ENCODE assay signal across 8 cellular contexts in the genomic region with DNA sequence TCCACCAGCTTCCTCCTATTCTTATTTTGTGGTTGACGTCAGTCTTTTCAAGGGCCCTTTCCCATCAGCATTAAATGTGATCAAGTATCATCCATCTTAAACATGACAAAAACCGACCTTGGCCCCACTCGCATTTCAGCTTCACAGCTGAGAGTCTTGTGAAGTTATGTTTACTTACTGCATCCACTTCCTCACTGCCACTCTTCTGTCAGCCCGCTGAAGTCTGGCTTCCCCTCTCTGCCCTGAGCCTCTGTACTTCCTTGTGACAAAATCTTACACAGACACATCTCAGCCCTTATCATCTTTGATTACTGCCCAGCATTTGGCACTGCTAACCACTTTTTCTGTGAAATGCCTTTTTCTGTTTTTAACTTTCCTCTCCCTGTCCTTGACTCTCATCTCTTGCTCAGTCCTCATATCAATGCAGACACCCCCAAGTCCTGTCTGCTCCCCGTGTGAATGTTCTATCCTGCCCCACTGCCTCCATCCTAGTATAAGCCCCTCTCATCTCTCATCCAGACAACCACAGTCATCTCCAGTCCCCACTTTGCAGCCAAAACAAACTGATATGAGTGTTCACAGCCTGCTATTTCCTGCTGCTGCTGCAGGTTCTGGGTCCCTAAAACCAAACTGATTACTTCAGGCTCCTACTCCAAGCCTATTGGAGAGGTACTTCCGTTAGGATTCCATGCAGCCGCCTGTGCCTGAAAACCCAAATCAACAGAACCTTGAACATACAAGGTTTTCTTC. TPM values are rescaled to one million over a fixed set of nuclear protein-coding genes. Genes with fewer than 3 reads are reported as not detected.
DNase-seq lines count a peak whose midpoint lies in the region; ATAC-seq and TF ChIP-seq lines count a peak whose summit lies in the region.

No MANE protein-coding gene starts in this region.

- peaks cover under 1% of the 10 kb centered on the region for H4K20me1 ChIP-seq in hepatocyte (ENCODE audit: insufficient read depth, poor library complexity, severe bottlenecking)

- no peaks in the 10 kb centered on the region for H3K9me3 Mint-ChIP-seq in activated naive CD4-positive, alpha-beta T cell treated with anti-CD3 and anti-CD28 coated beads for 36 hours

- no peaks in the 10 kb centered on the region for H3K9me2 ChIP-seq in hepatocyte (replicated peaks; ENCODE audit: insufficient read depth)

- TF ChIP-seq POLR2A in thyroid gland (IDR thresholded peaks at IDR 0.05) (no peak), gastrocnemius medialis (IDR thresholded peaks at IDR 0.05) (no peak)

- no peaks in the 10 kb centered on the region for H3K79me2 ChIP-seq in hepatocyte

- CTCF ChIA-PET in activated naive CD4-positive, alpha-beta T cell treated with anti-CD3 and anti-CD28 coated beads for 36 hours (lab: Charles Lee) = interaction anchor here (0.7 to 1.8 kb wide), 2 partner anchors 11 to 29 kb away, joined by 4 to 5 read pairs; no protein-coding TSS in a partner anchor

- in situ Hi-C loops in gastrocnemius medialis (cut with MboI; ENCODE audit: low sequenced_read_pairs in 4 of 4) = no loop called here

- no peaks in the 10 kb centered on the region for H3K9me3 ChIP-seq in hepatocyte (ENCODE audit: low read depth)
- H3K9me3 ChIP-seq in thyroid gland = no peaks in the 10 kb centered on the region
- H3K9me3 ChIP-seq in gastrocnemius medialis = no peaks in the 10 kb centered on the region

- H3K4me3 ChIP-seq in hepatocyte (no peak overlapping the region), thyroid gland (replicated peaks in 1 of 3) (no peak overlapping the region), gastrocnemius medialis (no peak overlapping the region)

- no peak for TF ChIP-seq CTCF in hepatocyte (IDR thresholded peaks at IDR 0.05; ENCODE audit: poor library complexity)
- TF ChIP-seq CTCF in thyroid gland (IDR thresholded peaks at IDR 0.05) = no peak
- no peak for TF ChIP-seq CTCF in gastrocnemius medialis (IDR thresholded peaks at IDR 0.05 in 4 of 5, conservative IDR thresholded peaks at IDR 0.05 in 1 of 5)

- peaks cover 2% of the 10 kb centered on the region for H3K36me3 Mint-ChIP-seq in activated naive CD4-positive, alpha-beta T cell treated with anti-CD3 and anti-CD28 coated beads for 36 hours (ENCODE audit: low read depth)

- H2AFZ ChIP-seq in hepatocyte = no peak overlapping the region

- H3K27ac ChIP-seq in hepatocyte = peak overlapping the region; percentile 42
- peak overlapping the region in 1 of 3 donors; percentile 22 for H3K27ac ChIP-seq in thyroid gland
- no peak overlapping the region for H3K27ac ChIP-seq in gastrocnemius medialis

- H3K4me2 ChIP-seq in hepatocyte = no peak overlapping the region

- peak overlapping the region; percentile 82 for H3K27ac Mint-ChIP-seq in activated naive CD4-positive, alpha-beta T cell treated with anti-CD3 and anti-CD28 coated beads for 36 hours

- ATAC-seq in gastrocnemius medialis = no peak
- ATAC-seq in GM21825 (IDR thresholded peaks at IDR 0.05; ENCODE audit: unreplicated experiment) = no peak
- no peak for ATAC-seq in HG03432 (IDR thresholded peaks at IDR 0.05; ENCODE audit: unreplicated experiment)

- H3K4me1 ChIP-seq in hepatocyte (ENCODE audit: insufficient read depth) = peaks cover 4% of the 10 kb centered on the region
- H3K4me1 ChIP-seq in thyroid gland = peaks cover 5 to 22% of the 10 kb centered on the region in 2 donors
- no peaks in the 10 kb centered on the region for H3K4me1 ChIP-seq in gastrocnemius medialis

- H3K36me3 ChIP-seq in hepatocyte (replicated peaks; ENCODE audit: insufficient read depth, low read depth) (no peaks in the 10 kb centered on the region), thyroid gland (no peaks in the 10 kb centered on the region), gastrocnemius medialis (peaks cover 0 to 9% of the 10 kb centered on the region in 2 donors)

- peak; percentile 65 for DNase-seq in activated naive CD4-positive, alpha-beta T cell treated with anti-CD3 and anti-CD28 coated beads for 36 hours
- DNase-seq in activated naive CD4-positive, alpha-beta T cell treated with anti-CD3 and anti-CD28 coated beads, Interleukin-2, amount 50 U/mL, for 16 hours = no peak
- peak; percentile 79 for DNase-seq in UCSD-AML1 (lab: John Stamatoyannopoulos, UW; ENCODE audit: unreplicated experiment)
- no peak for DNase-seq in hepatocyte (ENCODE audit: low spot score)
- peak; percentile 29 to 34 for DNase-seq in thyroid gland
- DNase-seq in gastrocnemius medialis = no peak

- 51% methylated on average over 7 of the region's 7 CpGs for WGBS in hepatocyte (ENCODE audit: low lambda C conversion rate, missing lambda C conversion rate)
- WGBS in thyroid gland, 2 donors = 10 to 13% methylated on average over 7 of the region's 7 CpGs

- intact Hi-C loops in activated naive CD4-positive, alpha-beta T cell treated with anti-CD3 and anti-CD28 coated beads for 36 hours (cut with micrococcal nuclease) = loop anchor here (1.0 kb wide), 3 partner anchors 14 to 32 kb away; partner anchors contain the start of gene FOSL2
- intact Hi-C loops in thyroid gland (cut with DNase I) = no loop called here
- intact Hi-C loops in gastrocnemius medialis (cut with DNase I; ENCODE audit: low total_unique reads) = no loop called here

- peak overlapping the region; percentile 9 for H3K4me3 Mint-ChIP-seq in activated naive CD4-positive, alpha-beta T cell treated with anti-CD3 and anti-CD28 coated beads for 36 hours

- peaks cover 37% of the 10 kb centered on the region for H3K4me1 Mint-ChIP-seq in activated naive CD4-positive, alpha-beta T cell treated with anti-CD3 and anti-CD28 coated beads for 36 hours (ENCODE audit: low read depth)

- H3K27me3 ChIP-seq in hepatocyte (no peaks in the 10 kb centered on the region), thyroid gland (no peaks in the 10 kb centered on the region), gastrocnemius medialis (no peaks in the 10 kb centered on the region)

- no peaks in the 10 kb centered on the region for H3K27me3 Mint-ChIP-seq in activated naive CD4-positive, alpha-beta T cell treated with anti-CD3 and anti-CD28 coated beads for 36 hours (ENCODE audit: low read depth)

RNA-seq across cellular contexts. Expression of gene FOSL2, which starts 31.4 kb away (rescaled TPM):
- 100 to 1,000 TPM; 102 to 110 TPM for total RNA-seq in activated naive CD4-positive, alpha-beta T cell treated with anti-CD3 and anti-CD28 coated beads for 36 hours
- total RNA-seq in hepatocyte = 148 and 164 TPM in 2 replicates
- 84.0 and 91.1 TPM in 2 replicates for polyA plus RNA-seq in hepatocyte
- 10 to 100 TPM; 30.7 to 85.1 (median 40.6) TPM for total RNA-seq in thyroid gland
- 100 to 1,000 TPM; 193 to 214 (median 210) TPM for total RNA-seq in gastrocnemius medialis

Comparison
In these comparisons a context has a peak if more than half of its experiments do, and no peak if none do; other contexts are left out.
1. DNase-seq: peak in activated naive CD4-positive, alpha-beta T cell treated with anti-CD3 and anti-CD28 coated beads for 36 hours (single experiment), UCSD-AML1 (single experiment) and thyroid gland (2 of 2); none in activated naive CD4-positive, alpha-beta T cell treated with anti-CD3 and anti-CD28 coated beads, Interleukin-2, amount 50 U/mL, for 16 hours (single experiment), hepatocyte (single experiment) and gastrocnemius medialis (0 of 2).